17 cellular contexts compared by ENCODE assay signal in genomic region chr6:14417377-14417776, GRCh38.
"Had no signal": no experiment of that assay in that cellular context is flagged by ENCODE, and none has a peak within 500 bp of the region (broad histone marks: within the 10 kb centered on the region; RNA-seq: fewer than 3 reads in every experiment).

No MANE protein-coding gene starts in this region.

- DNase-seq: activated CD4-positive, alpha-beta T cell treated with anti-CD3 and anti-CD28 coated beads for 48 hours; activated naive CD4-positive, alpha-beta T cell treated with anti-CD3 and anti-CD28 coated beads, Interleukin-2, amount 10 ng/mL, durations not matched to agents 7 days and 5 days; activated T-cell treated with anti-CD3 and anti-CD28 coated beads for 4 hours; caudate nucleus; effector CD4-positive, alpha-beta T cell; lower lobe of right lung; natural killer cell; right lobe of liver; spleen; stimulated activated CD4-positive, alpha-beta T cell treated with anti-CD3 and anti-CD28 coated beads, Interleukin-2, amount 100 ng/mL, for 24 hours; stimulated activated naive CD4-positive, alpha-beta T cell; T-cell had no signal

- H3K27me3 Mint-ChIP-seq: progenitor cell of endocrine pancreas, T-cell had no signal

- H3K27ac Mint-ChIP-seq: activated naive CD4-positive, alpha-beta T cell treated with anti-CD3 and anti-CD28 coated beads, Interleukin-2, amount 10 ng/mL, durations not matched to agents 7 days and 5 days; activated T-helper 2 cell treated with anti-CD3 and anti-CD28 coated beads, Interferon-gamma antibody, Interleukin-2, Interleukin-4, amounts not matched to agents 10 μg/mL and 5 μg/mL and 100 μg/mL, durations not matched to agents 14 hours and 24 hours and 36 hours; natural killer cell; progenitor cell of endocrine pancreas; T-cell had no signal

- H3K27me3 ChIP-seq: right lobe of liver, spleen, suprapubic skin had no signal

- H3K36me3 ChIP-seq: lower lobe of right lung, right lobe of liver, spleen, suprapubic skin had no signal

- H3K4me3 Mint-ChIP-seq: activated naive CD4-positive, alpha-beta T cell treated with anti-CD3 and anti-CD28 coated beads, Interleukin-2, amount 10 ng/mL, durations not matched to agents 7 days and 5 days; natural killer cell; T-cell had no signal

- H3K36me3 Mint-ChIP-seq: activated naive CD4-positive, alpha-beta T cell treated with anti-CD3 and anti-CD28 coated beads, Interleukin-2, amount 10 ng/mL, durations not matched to agents 7 days and 5 days; natural killer cell; T-cell had no signal

- H3K4me3 ChIP-seq: coronary artery, lower lobe of right lung, right lobe of liver, spleen, suprapubic skin had no signal

- H3K4me1 Mint-ChIP-seq: activated naive CD4-positive, alpha-beta T cell treated with anti-CD3 and anti-CD28 coated beads, Interleukin-2, amount 10 ng/mL, durations not matched to agents 7 days and 5 days; natural killer cell; T-cell had no signal

- H3K4me1 ChIP-seq: lower lobe of right lung, right lobe of liver, suprapubic skin had no signal

- H3K27ac ChIP-seq: coronary artery, lower lobe of right lung, right lobe of liver, spleen, suprapubic skin, VCaP had no signal

- H3K9me3 Mint-ChIP-seq: activated naive CD4-positive, alpha-beta T cell treated with anti-CD3 and anti-CD28 coated beads, Interleukin-2, amount 10 ng/mL, durations not matched to agents 7 days and 5 days; natural killer cell had no signal

- H3K9me3 ChIP-seq: lower lobe of right lung, right lobe of liver, spleen, suprapubic skin had no signal

- ATAC-seq: lower lobe of right lung, natural killer cell, right lobe of liver, T-cell had no signal
